ENCODE assay signal across 8 cellular contexts in genomic region chr7:23298141-23298851, GRCh38. TPM values are rescaled to one million over a fixed set of nuclear protein-coding genes. Genes with fewer than 3 reads are reported as not detected.
A peak's percentile ranks its signal among the peaks of the same experiment; 100 is the strongest.
DNase-seq lines count a peak whose midpoint lies in the region; ATAC-seq and TF ChIP-seq lines count a peak whose summit lies in the region.

No MANE protein-coding gene starts in this region.

- TF ChIP-seq EP300 in suprapubic skin (IDR thresholded peaks at IDR 0.05), result no peak

- H3K27me3 Mint-ChIP-seq in activated naive CD8-positive, alpha-beta T cell treated with anti-CD3 and anti-CD28 coated beads, Interleukin-2, amount 10 ng/mL, durations not matched to agents 7 days and 5 days, result no peaks in the 10 kb centered on the region

- no peak for ATAC-seq in Right ventricle myocardium inferior
- ATAC-seq in activated naive CD8-positive, alpha-beta T cell treated with anti-CD3 and anti-CD28 coated beads, Interleukin-2, amount 10 ng/mL, durations not matched to agents 7 days and 5 days (ENCODE audit: low read depth), result no peak
- no peak for ATAC-seq in GM18861 (IDR thresholded peaks at IDR 0.05; ENCODE audit: unreplicated experiment)

- 33% methylated on average over 11 of the region's 11 CpGs for WGBS in suprapubic skin

- POLR2A ChIA-PET in activated naive CD8-positive, alpha-beta T cell treated with anti-CD3 and anti-CD28 coated beads, Interleukin-2, amount 10 ng/mL, durations not matched to agents 7 days and 5 days (lab: Charles Lee), result interaction anchor here (0.6 to 1.4 kb wide), 6 partner anchors 8 to 516 kb away, joined by 3 to 5 read pairs (median 3); no protein-coding TSS in a partner anchor

- H3K27me3 ChIP-seq in cardiac muscle cell (no peaks in the 10 kb centered on the region), suprapubic skin (no peaks in the 10 kb centered on the region)

- H3K36me3 Mint-ChIP-seq in activated naive CD8-positive, alpha-beta T cell treated with anti-CD3 and anti-CD28 coated beads, Interleukin-2, amount 10 ng/mL, durations not matched to agents 7 days and 5 days, result peaks cover 13% of the 10 kb centered on the region

- H3K36me3 ChIP-seq in cardiac muscle cell, result peaks cover 2% of the 10 kb centered on the region
- H3K36me3 ChIP-seq in suprapubic skin, result peaks cover 15% of the 10 kb centered on the region

- peak overlapping the region; percentile 96 for H3K27ac Mint-ChIP-seq in activated naive CD8-positive, alpha-beta T cell treated with anti-CD3 and anti-CD28 coated beads, Interleukin-2, amount 10 ng/mL, durations not matched to agents 7 days and 5 days

- peaks cover 5% of the 10 kb centered on the region for H3K9me3 Mint-ChIP-seq in activated naive CD8-positive, alpha-beta T cell treated with anti-CD3 and anti-CD28 coated beads, Interleukin-2, amount 10 ng/mL, durations not matched to agents 7 days and 5 days

- peaks cover 16% of the 10 kb centered on the region for H3K4me1 ChIP-seq in cardiac muscle cell (ENCODE audit: low read depth)
- peaks cover 35% of the 10 kb centered on the region for H3K4me1 ChIP-seq in suprapubic skin

- DNase-seq in cardiac muscle cell (ENCODE audit: low read depth in 1 of 2, low spot score in 1 of 2) (peak; percentile 35 to 84), Right ventricle myocardium inferior (ENCODE audit: missing footprints) (no peak), iris pigment epithelial cell (ENCODE audit: low read depth) (peak; percentile 80), suprapubic skin (ENCODE audit: low spot score in 2 of 2) (no peak), 8988T (no peak), NCI-H146 treated with DMSO at 0.1 percent for 48 hours (lab: John Stamatoyannopoulos, UW; ENCODE audit: unreplicated experiment) (no peak)
- DNase-seq in activated naive CD8-positive, alpha-beta T cell treated with anti-CD3 and anti-CD28 coated beads, Interleukin-2, amount 10 ng/mL, durations not matched to agents 7 days and 5 days, result no peak

- peaks cover 28% of the 10 kb centered on the region for H3K4me1 Mint-ChIP-seq in activated naive CD8-positive, alpha-beta T cell treated with anti-CD3 and anti-CD28 coated beads, Interleukin-2, amount 10 ng/mL, durations not matched to agents 7 days and 5 days

- TF ChIP-seq CTCF in cardiac muscle cell (IDR thresholded peaks at IDR 0.05; ENCODE audit: low read depth, low read length), result no peak
- no peak for TF ChIP-seq CTCF in suprapubic skin (IDR thresholded peaks at IDR 0.05)

- peak overlapping the region; percentile 97 for H3K4me3 Mint-ChIP-seq in activated naive CD8-positive, alpha-beta T cell treated with anti-CD3 and anti-CD28 coated beads, Interleukin-2, amount 10 ng/mL, durations not matched to agents 7 days and 5 days

- intact Hi-C loops in Right ventricle myocardium inferior (cut with DNase I), result no loop called here

- peak overlapping the region; percentile 90 for H3K27ac ChIP-seq in cardiac muscle cell
- H3K27ac ChIP-seq in suprapubic skin, result peak overlapping the region; percentile 82

- H3K9me3 ChIP-seq in cardiac muscle cell (ENCODE audit: low read depth) (no peaks in the 10 kb centered on the region), suprapubic skin (no peaks in the 10 kb centered on the region)

- H3K4me3 ChIP-seq in cardiac muscle cell, result peak overlapping the region; percentile 90
- H3K4me3 ChIP-seq in suprapubic skin, result peak overlapping the region; percentile 92

- TF ChIP-seq POLR2A in suprapubic skin (IDR thresholded peaks at IDR 0.05), result no peak

RNA-seq across cellular contexts. Expression of gene MALSU1, which starts 0.8 kb away (rescaled TPM):
- 72.7 and 99.5 TPM in 2 replicates for total RNA-seq in cardiac muscle cell
- polyA plus RNA-seq in cardiac muscle cell, result 86.7 and 111 TPM in 2 replicates
- total RNA-seq in Right ventricle myocardium inferior, result 119 TPM
- 10 to 100 TPM; 46.3 to 52.8 TPM for total RNA-seq in activated naive CD8-positive, alpha-beta T cell treated with anti-CD3 and anti-CD28 coated beads, Interleukin-2, amount 10 ng/mL, durations not matched to agents 7 days and 5 days
- 10 to 100 TPM; 35.7 to 80.2 (median 41.7) TPM for total RNA-seq in suprapubic skin

RNA-seq across cellular contexts. Expression of gene GPNMB, which starts 51.7 kb away (rescaled TPM):
- 0.39 TPM in 1 of 2 replicates, not detected in the other for total RNA-seq in cardiac muscle cell
- polyA plus RNA-seq in cardiac muscle cell, result 1.3 and 1.6 TPM in 2 replicates
- 234 TPM for total RNA-seq in Right ventricle myocardium inferior
- 10 to 100 TPM; 19.5 to 25.3 TPM for total RNA-seq in activated naive CD8-positive, alpha-beta T cell treated with anti-CD3 and anti-CD28 coated beads, Interleukin-2, amount 10 ng/mL, durations not matched to agents 7 days and 5 days
- total RNA-seq in suprapubic skin, result 100 to 1,000 TPM; 276 to 553 (median 491) TPM

Comparison
In these comparisons a context has a peak if more than half of its experiments do, and no peak if none do; other contexts are left out.
1. DNase-seq: peak in cardiac muscle cell (2 of 2) and iris pigment epithelial cell (single experiment); none in Right ventricle myocardium inferior (single experiment), activated naive CD8-positive, alpha-beta T cell treated with anti-CD3 and anti-CD28 coated beads, Interleukin-2, amount 10 ng/mL, durations not matched to agents 7 days and 5 days (single experiment), suprapubic skin (0 of 2), 8988T (single experiment) and NCI-H146 treated with DMSO at 0.1 percent for 48 hours (single experiment).
2. RNA of gene GPNMB, which starts 51.7 kb away (total RNA-seq): 276 to 553 TPM in suprapubic skin, 234 TPM in Right ventricle myocardium inferior (single experiment) and 19.5 to 25.3 TPM in activated naive CD8-positive, alpha-beta T cell treated with anti-CD3 and anti-CD28 coated beads, Interleukin-2, amount 10 ng/mL, durations not matched to agents 7 days and 5 days; 0.39 TPM in cardiac muscle cell; every median in the first group is over 10 times any median in the second.